In genomic region chr2:34529965-34530364, GRCh38 we compare ENCODE assay signal across 35 cellular contexts.
"Had no signal": no experiment of that assay in that cellular context is flagged by ENCODE, and none has a peak within 500 bp of the region (broad histone marks: within the 10 kb centered on the region; RNA-seq: fewer than 3 reads in every experiment).

No MANE protein-coding gene starts in this region.

- H3K36me3 ChIP-seq: MG63 had no signal

- H3K9ac ChIP-seq: KMS-11 had no signal

- H3K27ac ChIP-seq: KMS-11 had no signal

- DNase-seq: Karpas-422, Kasumi-1, MG63, MM.1S, MV-4-11, NCI-H1048, NCI-H1092, NCI-H1092 treated with DMSO at 0.1 percent for 48 hours, NCI-H1105, NCI-H1105 treated with DMSO at 0.1 percent for 48 hours, NCI-H1417, NCI-H1417 treated with DMSO at 0.1 percent for 48 hours, NCI-H1436, NCI-H1436 treated with DMSO at 0.1 percent for 48 hours, NCI-H146, NCI-H1694, NCI-H1694 treated with DMSO at 0.1 percent for 48 hours, NCI-H187, NCI-H187 treated with DMSO at 0.1 percent for 48 hours, NCI-H1930, NCI-H2029, NCI-H2029 treated with DMSO at 0.1 percent for 48 hours, NCI-H2081, NCI-H2081 treated with DMSO at 0.1 percent for 48 hours, NCI-H2107, NCI-H2171, NCI-H2171 treated with DMSO at 0.1 percent for 48 hours, NCI-H2227 treated with DMSO at 0.1 percent for 48 hours, NCI-H226, NCI-H345, NCI-H446, NCI-H446 treated with DMSO at 0.1 percent for 48 hours, NCI-H510A, NCI-H510A treated with DMSO at 0.1 percent for 48 hours had no signal

- H3K4me3 ChIP-seq: MG63 had no signal

- H3K9me3 ChIP-seq: MG63 had no signal

- H3K4me2 ChIP-seq: KMS-11 had no signal

- H3K27me3 ChIP-seq: MG63 had no signal
